ENCODE assay signal across 10 cellular contexts in the genomic region with DNA sequence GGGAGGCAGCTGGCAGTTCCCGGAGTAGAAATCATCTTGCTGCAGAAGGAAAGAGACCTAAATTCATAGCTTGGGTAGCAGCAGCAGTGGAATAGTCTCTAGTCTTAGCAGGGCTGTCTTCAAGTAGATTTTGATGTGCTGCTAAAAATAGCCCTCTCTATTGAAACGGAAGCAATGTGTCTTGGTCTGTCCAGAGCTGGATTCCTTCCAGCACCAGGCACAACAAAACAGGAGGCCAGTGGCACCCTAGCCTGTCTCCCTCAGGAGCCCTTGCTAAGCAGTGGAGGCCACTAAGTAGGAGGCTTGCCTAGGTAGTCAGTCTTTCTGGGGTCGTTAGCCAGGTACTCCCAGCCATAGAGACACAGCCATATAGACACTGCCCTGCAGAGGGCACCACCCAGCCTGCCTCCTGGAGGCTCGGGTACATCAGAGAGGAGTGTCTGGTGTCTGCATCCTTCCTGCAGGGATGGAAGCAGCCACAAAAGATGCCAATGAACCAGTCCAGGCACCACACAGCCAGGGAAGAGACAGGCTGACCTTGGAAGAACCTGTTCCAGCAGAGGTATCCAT.
DNase-seq lines count a peak whose midpoint lies in the region; ATAC-seq and TF ChIP-seq lines count a peak whose summit lies in the region.
"Had no signal": no experiment of that assay in that cellular context is flagged by ENCODE, and none has a peak within 500 bp of the region (broad histone marks: within the 10 kb centered on the region; RNA-seq: fewer than 3 reads in every experiment).

No MANE protein-coding gene starts in this region.

- H3K4me1 Mint-ChIP-seq in activated CD8-positive, alpha-beta T cell treated with anti-CD3 and anti-CD28 coated beads for 36 hours (ENCODE audit: low read depth), result no peaks in the 10 kb centered on the region

- peaks cover 15% of the 10 kb centered on the region for H3K36me3 Mint-ChIP-seq in activated CD8-positive, alpha-beta T cell treated with anti-CD3 and anti-CD28 coated beads for 36 hours (ENCODE audit: low read depth)

- intact Hi-C loops in activated CD8-positive, alpha-beta T cell treated with anti-CD3 and anti-CD28 coated beads for 36 hours (cut with micrococcal nuclease), result loop anchor here (5.0 kb wide), 1 partner anchor 122 kb away; no protein-coding TSS in a partner anchor

- H2AFZ ChIP-seq in KMS-11 (ENCODE audit: low read depth), result no peak overlapping the region

- no peaks in the 10 kb centered on the region for H3K79me2 ChIP-seq in KMS-11 (ENCODE audit: insufficient read depth, low read depth)

- no peaks in the 10 kb centered on the region for H3K27me3 ChIP-seq in KMS-11 (ENCODE audit: insufficient read depth, low read depth)
- H3K27me3 ChIP-seq: upper lobe of left lung had no signal

- CTCF ChIA-PET in activated CD8-positive, alpha-beta T cell treated with anti-CD3 and anti-CD28 coated beads for 36 hours (lab: Charles Lee), result interaction anchor here (0.6 to 1.4 kb wide), 3 partner anchors 47 to 1667 kb away, joined by 3 to 4 read pairs (median 4); no protein-coding TSS in a partner anchor

- POLR2A ChIA-PET in activated CD8-positive, alpha-beta T cell treated with anti-CD3 and anti-CD28 coated beads for 36 hours (lab: Charles Lee), result interaction anchor here (1.2 kb wide), 1 partner anchor 97 kb away, joined by 4 read pairs; a partner anchor contains a TSS

- no peak overlapping the region for H3K9ac ChIP-seq in KMS-11

- H3K4me1 ChIP-seq in KMS-11 (ENCODE audit: low read depth, poor library complexity, severe bottlenecking), result no peaks in the 10 kb centered on the region
- H3K4me1 ChIP-seq: lower lobe of right lung, SJSA1 had no signal

- no peaks in the 10 kb centered on the region for H3K9me3 Mint-ChIP-seq in activated CD8-positive, alpha-beta T cell treated with anti-CD3 and anti-CD28 coated beads for 36 hours

- no peak overlapping the region for H3K27ac Mint-ChIP-seq in activated CD8-positive, alpha-beta T cell treated with anti-CD3 and anti-CD28 coated beads for 36 hours

- H3K27me3 Mint-ChIP-seq in activated CD8-positive, alpha-beta T cell treated with anti-CD3 and anti-CD28 coated beads for 36 hours, result no peaks in the 10 kb centered on the region

- DNase-seq in ELF-1 (ENCODE audit: low read depth, low spot score) (peak; percentile 61), iris pigment epithelial cell (ENCODE audit: low read depth) (peak; percentile 22), GF-D8 (lab: John Stamatoyannopoulos, UW) (no peak)
- peak; percentile 38 for DNase-seq in activated CD8-positive, alpha-beta T cell treated with anti-CD3 and anti-CD28 coated beads for 36 hours
- DNase-seq: lower lobe of right lung, upper lobe of left lung had no signal

- no peak overlapping the region for H3K4me2 ChIP-seq in KMS-11

- H3K27ac ChIP-seq in KMS-11, result no peak overlapping the region
- H3K27ac ChIP-seq: lower lobe of right lung, SJSA1, upper lobe of left lung had no signal

- H4K20me1 ChIP-seq in KMS-11 (ENCODE audit: insufficient read depth), result no peaks in the 10 kb centered on the region

- H3K4me3 Mint-ChIP-seq in activated CD8-positive, alpha-beta T cell treated with anti-CD3 and anti-CD28 coated beads for 36 hours, result no peak overlapping the region

- no peak overlapping the region for H3K4me3 ChIP-seq in KMS-11 (IDR thresholded peaks at IDR 0.05; ENCODE audit: insufficient read depth, low read depth, low read length)
- H3K4me3 ChIP-seq: lower lobe of right lung, SJSA1, upper lobe of left lung had no signal

- no peaks in the 10 kb centered on the region for H3K36me3 ChIP-seq in KMS-11 (ENCODE audit: insufficient read depth)
- H3K36me3 ChIP-seq: SJSA1 had no signal

- TF ChIP-seq CTCF in KMS-11 (conservative IDR thresholded peaks at IDR 0.05; ENCODE audit: low read depth, low read length), result peak; percentile 35; the same call in 1 of the 2 replicates
- TF ChIP-seq CTCF in activated CD8-positive, alpha-beta T cell treated with anti-CD3 and anti-CD28 coated beads for 36 hours (IDR thresholded peaks at IDR 0.05), result peak; percentile 11

- peak; percentile 69 for ATAC-seq in activated CD8-positive, alpha-beta T cell treated with anti-CD3 and anti-CD28 coated beads for 36 hours
- ATAC-seq in GM21717 (IDR thresholded peaks at IDR 0.05; ENCODE audit: unreplicated experiment) (no peak), HG03442 (IDR thresholded peaks at IDR 0.05; ENCODE audit: unreplicated experiment) (no peak)
